26 cellular contexts compared by ENCODE assay signal in genomic region chr7:98058186-98058585, GRCh38.
"Had no signal": no experiment of that assay in that cellular context is flagged by ENCODE, and none has a peak within 500 bp of the region (broad histone marks: within the 10 kb centered on the region; RNA-seq: fewer than 3 reads in every experiment).

No MANE protein-coding gene starts in this region.

- H3K4me3 ChIP-seq: gastrocnemius medialis, pancreas, psoas muscle, right atrium auricular region, tibial artery had no signal

- H3K27me3 ChIP-seq: gastrocnemius medialis, neutrophil, pancreas, right atrium auricular region had no signal

- H3K4me1 Mint-ChIP-seq: activated naive CD8-positive, alpha-beta T cell treated with anti-CD3 and anti-CD28 coated beads, Interleukin-2, amount 50 U/mL, for 24 hours; T-cell had no signal

- H3K4me1 ChIP-seq: gastrocnemius medialis, pancreas, psoas muscle, right atrium auricular region, tibial artery had no signal

- H3K27ac Mint-ChIP-seq: activated CD4-positive, alpha-beta memory T cell treated with anti-CD3 and anti-CD28 coated beads for 36 hours; activated naive CD4-positive, alpha-beta T cell treated with anti-CD3 and anti-CD28 coated beads for 36 hours; activated naive CD8-positive, alpha-beta T cell treated with anti-CD3 and anti-CD28 coated beads, Interleukin-2, amount 50 U/mL, for 24 hours; dendritic cell treated with granulocyte-macrophage colony-stimulating factor and Interleukin-4, amounts not matched to agents 40 ng/mL and 50 ng/mL, for 4 days; natural killer cell treated with Interleukin-12 subunit alpha and Interleukin-12 subunit beta and Interleukin-15 and Interleukin-18, amount 100 ng/mL, for 72 hours; stimulated activated naive CD8-positive, alpha-beta T cell treated with anti-CD3 and anti-CD28 coated beads, Interleukin-15, Interleukin-2, amounts not matched to agents 100 ng/mL and 50 ng/mL, for 24 hours had no signal

- H3K36me3 ChIP-seq: gastrocnemius medialis, neutrophil, pancreas, right atrium auricular region, tibial artery had no signal

- H3K36me3 Mint-ChIP-seq: activated CD4-positive, alpha-beta memory T cell treated with anti-CD3 and anti-CD28 coated beads for 36 hours; natural killer cell treated with Interleukin-12 subunit alpha and Interleukin-12 subunit beta and Interleukin-15 and Interleukin-18, amount 100 ng/mL, for 72 hours; T-cell had no signal

- FAIRE-seq: endometrium, islet of Langerhans, pancreas had no signal

- ATAC-seq: activated naive CD8-positive, alpha-beta T cell treated with anti-CD3 and anti-CD28 coated beads, Interleukin-2, amount 50 U/mL, for 24 hours; gastrocnemius medialis; left ventricle myocardium superior; natural killer cell treated with Interleukin-12 subunit alpha and Interleukin-12 subunit beta and Interleukin-15 and Interleukin-18, amount 100 ng/mL, for 72 hours; pancreas; psoas muscle; T-cell had no signal

- H3K4me3 Mint-ChIP-seq: activated CD4-positive, alpha-beta memory T cell treated with anti-CD3 and anti-CD28 coated beads for 36 hours; activated naive CD4-positive, alpha-beta T cell treated with anti-CD3 and anti-CD28 coated beads for 36 hours; activated naive CD8-positive, alpha-beta T cell treated with anti-CD3 and anti-CD28 coated beads, Interleukin-2, amount 50 U/mL, for 24 hours; dendritic cell treated with granulocyte-macrophage colony-stimulating factor and Interleukin-4, amounts not matched to agents 40 ng/mL and 50 ng/mL, for 4 days; natural killer cell treated with Interleukin-12 subunit alpha and Interleukin-12 subunit beta and Interleukin-15 and Interleukin-18, amount 100 ng/mL, for 72 hours; stimulated activated naive CD8-positive, alpha-beta T cell treated with anti-CD3 and anti-CD28 coated beads, Interleukin-15, Interleukin-2, amounts not matched to agents 100 ng/mL and 50 ng/mL, for 24 hours; T-cell had no signal

- DNase-seq: activated CD4-positive, alpha-beta memory T cell treated with anti-CD3 and anti-CD28 coated beads for 36 hours; activated CD4-positive, alpha-beta T cell treated with anti-CD3 and anti-CD28 coated beads for 48 hours; activated CD4-positive, CD25-positive, alpha-beta regulatory T cell; activated effector memory CD4-positive, alpha-beta T cell treated with Interleukin-2 at 50 U/mL for 16 hours; activated naive CD4-positive, alpha-beta T cell treated with anti-CD3 and anti-CD28 coated beads for 36 hours; activated naive CD8-positive, alpha-beta T cell treated with anti-CD3 and anti-CD28 coated beads, Interleukin-2, amount 50 U/mL, for 24 hours; activated T-cell treated with anti-CD3 and anti-CD28 coated beads, Interleukin-2, amount 50 U/mL, for 48 hours; effector CD4-positive, alpha-beta T cell; erythroblast; gastrocnemius medialis; hippocampal formation; left ventricle myocardium superior; midbrain; pancreas; psoas muscle; stimulated activated CD4-positive, alpha-beta T cell treated with anti-CD3 and anti-CD28 coated beads, Interleukin-4, amount 100 ng/mL, for 4 hours; substantia nigra; T-cell; tibial artery had no signal

- H3K27ac ChIP-seq: gastrocnemius medialis, neutrophil, pancreas, psoas muscle, right atrium auricular region, tibial artery had no signal

- H3K9me3 Mint-ChIP-seq: activated naive CD4-positive, alpha-beta T cell treated with anti-CD3 and anti-CD28 coated beads for 36 hours; activated naive CD8-positive, alpha-beta T cell treated with anti-CD3 and anti-CD28 coated beads, Interleukin-2, amount 50 U/mL, for 24 hours; dendritic cell treated with granulocyte-macrophage colony-stimulating factor and Interleukin-4, amounts not matched to agents 40 ng/mL and 50 ng/mL, for 4 days; natural killer cell treated with Interleukin-12 subunit alpha and Interleukin-12 subunit beta and Interleukin-15 and Interleukin-18, amount 100 ng/mL, for 72 hours; stimulated activated naive CD8-positive, alpha-beta T cell treated with anti-CD3 and anti-CD28 coated beads, Interleukin-15, Interleukin-2, amounts not matched to agents 100 ng/mL and 50 ng/mL, for 24 hours had no signal

- H3K9me3 ChIP-seq: gastrocnemius medialis, neutrophil, pancreas, psoas muscle had no signal
